8 cellular contexts compared by ENCODE assay signal in genomic region chr17:70636517-70637133, GRCh38.
DNase-seq lines count a peak whose midpoint lies in the region; ATAC-seq, FAIRE-seq and TF ChIP-seq lines count a peak whose summit lies in the region.

No MANE protein-coding gene starts in this region.

- TF ChIP-seq POLR2A in IMR-90 (IDR thresholded peaks at IDR 0.05; ENCODE audit: low read depth, low read length), result no peak
- no peak for TF ChIP-seq POLR2A in esophagus muscularis mucosa (IDR thresholded peaks at IDR 0.05; ENCODE audit: low read depth)

- H2BK120ac ChIP-seq in IMR-90 (ENCODE audit: low read depth, low read length), result no peak overlapping the region

- no peak overlapping the region for H2BK5ac ChIP-seq in IMR-90 (ENCODE audit: low read depth, low read length, poor library complexity, severe bottlenecking)

- POLR2A ChIA-PET in IMR-90 (lab: Charles Lee; ENCODE audit: unreplicated experiment), result no interaction called here

- no peak overlapping the region for H3K4me2 ChIP-seq in IMR-90 (ENCODE audit: low read depth, low read length)

- no peak overlapping the region for H4K5ac ChIP-seq in IMR-90 (ENCODE audit: low read depth, low read length)

- FAIRE-seq in pancreas (lab: Jason Lieb, UNC), result peak; percentile 98

- no peak overlapping the region for H4K91ac ChIP-seq in IMR-90 (ENCODE audit: insufficient read depth, low read depth, low read length)

- no peak for DNase-seq in left ventricle myocardium inferior
- no peak for DNase-seq in Right ventricle myocardium superior
- peak; percentile 46 for DNase-seq in IMR-90
- DNase-seq in RKO (ENCODE audit: low spot score), result peak; percentile 40
- DNase-seq in esophagus muscularis mucosa (ENCODE audit: extremely low spot score), result no peak
- DNase-seq in pancreas, result peak in 1 of 6 donors; percentile 17
- no peak for DNase-seq in NK-92 treated with Interleukin-12 subunit alpha and Interleukin-12 subunit beta, amount 100 ng/mL, for 24 hours (lab: John Stamatoyannopoulos, UW)

- peak; percentile 79 for TF ChIP-seq RAD21 in IMR-90 (IDR thresholded peaks at IDR 0.05; ENCODE audit: low read length)

- CTCF ChIA-PET in IMR-90 (lab: Yijun Ruan, JAX), result interaction anchor here (0.5 kb wide), 1 partner anchor 764 kb away, joined by 6 read pairs; no protein-coding TSS in a partner anchor

- no peak overlapping the region for H2AK9ac ChIP-seq in IMR-90 (replicated peaks; ENCODE audit: low read depth, low read length, poor library complexity)

- intact Hi-C loops in left ventricle myocardium inferior (cut with micrococcal nuclease), result no loop called here
- intact Hi-C loops in Right ventricle myocardium superior (cut with DNase I), result no loop called here
- intact Hi-C loops in IMR-90 (cut with micrococcal nuclease), result loop anchor here (1.0 to 5.0 kb wide), 6 partner anchors 130 to 1921 kb away; no protein-coding TSS in a partner anchor
- intact Hi-C loops in esophagus muscularis mucosa (cut with DNase I), result loop anchor here (10.0 kb wide), 1 partner anchor 1478 kb away; no protein-coding TSS in a partner anchor
- intact Hi-C loops in pancreas (cut with DNase I), result no loop called here

- no peaks in the 10 kb centered on the region for H3K9me3 ChIP-seq in left ventricle myocardium inferior (replicated peaks)
- no peaks in the 10 kb centered on the region for H3K9me3 ChIP-seq in IMR-90 (ENCODE audit: control insufficient read depth, insufficient read depth, low read length)
- no peaks in the 10 kb centered on the region for H3K9me3 ChIP-seq in esophagus muscularis mucosa
- no peaks in the 10 kb centered on the region for H3K9me3 ChIP-seq in pancreas

- no peaks in the 10 kb centered on the region for H3K79me1 ChIP-seq in IMR-90 (ENCODE audit: low read depth in 1 of 2, low read length in 2 of 2)

- TF ChIP-seq EP300 in esophagus muscularis mucosa (IDR thresholded peaks at IDR 0.05), result no peak

- no CpG with 5 or more reads among the region's 2 CpGs for WGBS in IMR-90 (ENCODE audit: extremely low coverage in 2 of 2, insufficient read length in 1 of 2), 2 experiments
- WGBS in esophagus muscularis mucosa, result 24% methylated on average over 2 of the region's 2 CpGs
- WGBS in pancreas, 2 donors, result 18 to 27% methylated on average over 2 of the region's 2 CpGs

- TF ChIP-seq CTCF in left ventricle myocardium inferior (IDR thresholded peaks at IDR 0.05; ENCODE audit: borderline replicate concordance) (peak; percentile 84), IMR-90 (conservative IDR thresholded peaks at IDR 0.05; ENCODE audit: low read depth, low read length) (peak; percentile 73), esophagus muscularis mucosa (IDR thresholded peaks at IDR 0.05) (peak; percentile 66 to 84 (median 73)), pancreas (IDR thresholded peaks at IDR 0.05) (peak; percentile 57 to 76 (median 62))

- no peaks in the 10 kb centered on the region for H4K20me1 ChIP-seq in IMR-90 (ENCODE audit: insufficient read depth, low read length)

- H2AK5ac ChIP-seq in IMR-90 (ENCODE audit: low read depth, low read length), result no peak overlapping the region

- no peak overlapping the region for H4K8ac ChIP-seq in IMR-90 (ENCODE audit: low read depth in 2 of 2, low read length in 2 of 2)

- no peak overlapping the region for H3K23ac ChIP-seq in IMR-90 (ENCODE audit: low read depth, low read length)

- H3K9me1 ChIP-seq in IMR-90 (ENCODE audit: insufficient read depth, low read length), result no peaks in the 10 kb centered on the region

- ATAC-seq in Right ventricle myocardium superior (ENCODE audit: poor library complexity) (no peak), IMR-90 (ENCODE audit: low read depth) (peak; percentile 70), pancreas (peak in 3 of 4 donors; percentile 62 to 74 (median 72)), GM21576 (IDR thresholded peaks at IDR 0.05; ENCODE audit: unreplicated experiment) (no peak)

- H3K4me3 ChIP-seq in left ventricle myocardium inferior, result no peak overlapping the region
- H3K4me3 ChIP-seq in IMR-90 (ENCODE audit: insufficient read depth, low read depth, low read length), result no peak overlapping the region
- H3K4me3 ChIP-seq in esophagus muscularis mucosa, result no peak overlapping the region
- no peak overlapping the region for H3K4me3 ChIP-seq in pancreas

- no peak overlapping the region for H3K9ac ChIP-seq in IMR-90 (ENCODE audit: low read depth, low read length)

- no peak overlapping the region for H3K18ac ChIP-seq in IMR-90 (ENCODE audit: low read depth, low read length)

- BruUV-seq in IMR-90 (replicated peaks; lab: Mats Ljungman, UMichigan), result no TSS peak

- in situ Hi-C loops in IMR-90 (cut with MboI; ENCODE audit: low sequenced_read_pairs), result loop anchor here (5.0 kb wide), 1 partner anchor 1906 kb away; no protein-coding TSS in a partner anchor

- H2AFZ ChIP-seq in IMR-90 (replicated peaks; ENCODE audit: low read length, poor library complexity), result no peak overlapping the region

- dilution Hi-C loops in IMR-90 (cut with HindIII; ENCODE audit: low sequenced_read_pairs, unreplicated experiment), result no loop called here

- H3K14ac ChIP-seq in IMR-90 (replicated peaks; ENCODE audit: low read depth, low read length), result no peak overlapping the region

- no peak overlapping the region for H3K56ac ChIP-seq in IMR-90 (ENCODE audit: extremely low read depth, insufficient read depth, low read length)

- no peak overlapping the region for H2BK15ac ChIP-seq in IMR-90 (ENCODE audit: low read depth, low read length)

- H2BK20ac ChIP-seq in IMR-90 (ENCODE audit: low read depth, low read length), result no peak overlapping the region

- H3K4ac ChIP-seq in IMR-90 (ENCODE audit: low read depth, low read length), result no peak overlapping the region

- H3K27ac ChIP-seq in left ventricle myocardium inferior (replicated peaks) (no peak overlapping the region), IMR-90 (ENCODE audit: insufficient read depth, low read length) (no peak overlapping the region), esophagus muscularis mucosa (replicated peaks in 1 of 4) (no peak overlapping the region), pancreas (no peak overlapping the region)

- H3K36me3 ChIP-seq in left ventricle myocardium inferior (no peaks in the 10 kb centered on the region), IMR-90 (ENCODE audit: control insufficient read depth, insufficient read depth, low read length) (no peaks in the 10 kb centered on the region), esophagus muscularis mucosa (no peaks in the 10 kb centered on the region), pancreas (no peaks in the 10 kb centered on the region)

- H3K4me1 ChIP-seq in left ventricle myocardium inferior (no peaks in the 10 kb centered on the region), IMR-90 (ENCODE audit: control insufficient read depth, insufficient read depth, low read length) (no peaks in the 10 kb centered on the region), esophagus muscularis mucosa (no peaks in the 10 kb centered on the region), pancreas (no peaks in the 10 kb centered on the region)

- H3K27me3 ChIP-seq in left ventricle myocardium inferior (ENCODE audit: low read depth), result peaks cover 13% of the 10 kb centered on the region
- H3K27me3 ChIP-seq in IMR-90 (ENCODE audit: control insufficient read depth, insufficient read depth, low read length), result peaks cover 7% of the 10 kb centered on the region; the same call in 1 of the 2 replicates
- peaks cover 0 to 4% (median 0%) of the 10 kb centered on the region in 4 donors for H3K27me3 ChIP-seq in esophagus muscularis mucosa
- H3K27me3 ChIP-seq in pancreas, result no peaks in the 10 kb centered on the region

TF ChIP-seq in IMR-90, 13 proteins besides CTCF, POLR2A, EP300 and RAD21:
- TF ChIP-seq SMC3 (IDR thresholded peaks at IDR 0.05; ENCODE audit: low read depth, low read length), result peak; percentile 74
- TF ChIP-seq, protein P1, sequence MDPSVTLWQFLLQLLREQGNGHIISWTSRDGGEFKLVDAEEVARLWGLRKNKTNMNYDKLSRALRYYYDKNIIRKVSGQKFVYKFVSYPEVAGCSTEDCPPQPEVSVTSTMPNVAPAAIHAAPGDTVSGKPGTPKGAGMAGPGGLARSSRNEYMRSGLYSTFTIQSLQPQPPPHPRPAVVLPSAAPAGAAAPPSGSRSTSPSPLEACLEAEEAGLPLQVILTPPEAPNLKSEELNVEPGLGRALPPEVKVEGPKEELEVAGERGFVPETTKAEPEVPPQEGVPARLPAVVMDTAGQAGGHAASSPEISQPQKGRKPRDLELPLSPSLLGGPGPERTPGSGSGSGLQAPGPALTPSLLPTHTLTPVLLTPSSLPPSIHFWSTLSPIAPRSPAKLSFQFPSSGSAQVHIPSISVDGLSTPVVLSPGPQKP (IDR thresholded peaks at IDR 0.05; ENCODE audit: borderline replicate concordance, low read depth, low read length), result no peak

Comparison
In these comparisons a context has a peak if more than half of its experiments do, and no peak if none do; other contexts are left out.
1. DNase-seq: peak in IMR-90 (single experiment) and RKO (single experiment); none in left ventricle myocardium inferior (single experiment), Right ventricle myocardium superior (single experiment), esophagus muscularis mucosa (single experiment) and NK-92 treated with Interleukin-12 subunit alpha and Interleukin-12 subunit beta, amount 100 ng/mL, for 24 hours (single experiment).
2. ATAC-seq: peak in IMR-90 (single experiment) and pancreas (3 of 4); none in Right ventricle myocardium superior (single experiment) and GM21576 (single experiment).
3. intact Hi-C loops: an anchor here in IMR-90 (1.0 to 5.0 kb wide) and esophagus muscularis mucosa (10.0 kb wide); none called in left ventricle myocardium inferior, Right ventricle myocardium superior and pancreas.
4. Peak in every context shown above with its lines, with median percentiles within 50 percentile points of each other: CTCF ChIP-seq.